ENCODE assay signal across 16 cellular contexts in genomic region chr22:42745118-42745517, GRCh38. TPM values are rescaled to one million over a fixed set of nuclear protein-coding genes. Genes with fewer than 3 reads are reported as not detected.
DNase-seq lines count a peak whose midpoint lies in the region; ATAC-seq and TF ChIP-seq lines count a peak whose summit lies in the region.
"Had no signal": no experiment of that assay in that cellular context is flagged by ENCODE, and none has a peak within 500 bp of the region (broad histone marks: within the 10 kb centered on the region; RNA-seq: fewer than 3 reads in every experiment).

No MANE protein-coding gene starts in this region.

- 88 to 90% methylated on average over 8 to 11 of the region's 11 CpGs for WGBS in mesodermal cell (ENCODE audit: insufficient coverage in 2 of 2), 2 experiments

- no TSS peak for BruUV-seq in Caco-2 (replicated peaks; lab: Mats Ljungman, UMichigan)

- H3K4me1 Mint-ChIP-seq in Caco-2 (ENCODE audit: low read depth, unreplicated experiment) (peaks cover 25% of the 10 kb centered on the region), CD14-positive monocyte (peaks cover 17% of the 10 kb centered on the region)
- H3K4me1 Mint-ChIP-seq: stimulated activated naive B cell treated with anti-CD40 and anti-IgM and Interleukin-4, amounts not matched to agents 10 μg/mL and 1 μg/mL and 100 μg/mL, for 72 hours had no signal

- DNase-seq in Caco-2 (peak in 1 of 2 experiments; percentile 28), HT1080 (ENCODE audit: low read depth) (peak; percentile 37), cardiac fibroblast (ENCODE audit: low read depth in 2 of 2) (peak; percentile 42 to 52), SIG-M5 (lab: John Stamatoyannopoulos, UW) (no peak), CD14-positive monocyte (ENCODE audit: low spot score) (no peak), DMS 273 treated with DMSO at 0.1 percent for 48 hours (lab: John Stamatoyannopoulos, UW) (no peak)
- DNase-seq: activated CD8-positive, alpha-beta memory T cell treated with anti-CD3 and anti-CD28 coated beads for 24 hours; activated naive CD4-positive, alpha-beta T cell treated with anti-CD3 and anti-CD28 coated beads, Interleukin-2, amount 50 U/mL, for 16 hours; NCI-H446 treated with DMSO at 0.1 percent for 48 hours; RPMI8226; stimulated activated CD4-positive, alpha-beta T cell treated with anti-CD3 and anti-CD28 coated beads, Interleukin-4, amount 100 ng/mL, for 1 hour; stimulated activated naive B cell treated with anti-CD40 and anti-IgM and Interleukin-4, amounts not matched to agents 10 μg/mL and 1 μg/mL and 100 μg/mL, for 72 hours had no signal

- no peaks in the 10 kb centered on the region for H3K27me3 Mint-ChIP-seq in Caco-2 (ENCODE audit: insufficient read depth, unreplicated experiment)
- peaks cover 0 to under 1% (median 0%) of the 10 kb centered on the region in 3 donors for H3K27me3 Mint-ChIP-seq in CD14-positive monocyte (ENCODE audit: low read depth in 3 of 3)

- no peak for ATAC-seq in GM18511 (IDR thresholded peaks at IDR 0.05; ENCODE audit: unreplicated experiment)
- ATAC-seq: stimulated activated naive B cell treated with anti-CD40 and anti-IgM and Interleukin-4, amounts not matched to agents 10 μg/mL and 1 μg/mL and 100 μg/mL, for 72 hours had no signal

- POLR2A ChIA-PET in Caco-2 (lab: Charles Lee) = no interaction called here

- H3K4me1 ChIP-seq in Caco-2 = peaks cover 50% of the 10 kb centered on the region
- H3K4me1 ChIP-seq in mesodermal cell (ENCODE audit: control insufficient read depth, insufficient read depth, low read length, poor library complexity, severe bottlenecking) = peaks cover 20% of the 10 kb centered on the region
- H3K4me1 ChIP-seq: parathyroid adenoma had no signal

- no peaks in the 10 kb centered on the region for H3K36me3 ChIP-seq in Caco-2 (ENCODE audit: control insufficient read depth, insufficient read depth, low read length)
- no peaks in the 10 kb centered on the region for H3K36me3 ChIP-seq in mesodermal cell (ENCODE audit: control insufficient read depth, insufficient read depth, low read length)
- H3K36me3 ChIP-seq: BLaER1 treated with 17β-estradiol and CSF1 and Interleukin-3, amounts not matched to agents 10 nM and 100 nM had no signal

- no peaks in the 10 kb centered on the region for H3K9me3 Mint-ChIP-seq in Caco-2 (ENCODE audit: unreplicated experiment)
- H3K9me3 Mint-ChIP-seq in CD14-positive monocyte = peaks cover 0 to under 1% (median 0%) of the 10 kb centered on the region in 7 donors
- H3K9me3 Mint-ChIP-seq: stimulated activated naive B cell treated with anti-CD40 and anti-IgM and Interleukin-4, amounts not matched to agents 10 μg/mL and 1 μg/mL and 100 μg/mL, for 72 hours had no signal

- H3K27ac ChIP-seq in mesodermal cell (ENCODE audit: low read depth, low read length, severe bottlenecking) = peak overlapping the region; percentile 72
- H3K27ac ChIP-seq: BLaER1 treated with 17β-estradiol and CSF1 and Interleukin-3, amounts not matched to agents 10 nM and 100 nM; parathyroid adenoma had no signal

- H3K36me3 Mint-ChIP-seq in Caco-2 (ENCODE audit: insufficient read depth, unreplicated experiment) = peaks cover 5% of the 10 kb centered on the region
- no peaks in the 10 kb centered on the region for H3K36me3 Mint-ChIP-seq in CD14-positive monocyte
- H3K36me3 Mint-ChIP-seq: stimulated activated naive B cell treated with anti-CD40 and anti-IgM and Interleukin-4, amounts not matched to agents 10 μg/mL and 1 μg/mL and 100 μg/mL, for 72 hours had no signal

- H3K27ac Mint-ChIP-seq in Caco-2 (ENCODE audit: unreplicated experiment) (peak overlapping the region; percentile 67), CD14-positive monocyte (peak overlapping the region in 1 of 7 donors; percentile 60)
- H3K27ac Mint-ChIP-seq: stimulated activated naive B cell treated with anti-CD40 and anti-IgM and Interleukin-4, amounts not matched to agents 10 μg/mL and 1 μg/mL and 100 μg/mL, for 72 hours had no signal

- no peak for TF ChIP-seq CTCF in Caco-2 (IDR thresholded peaks at IDR 0.05; ENCODE audit: insufficient read depth in 1 of 2, low read depth in 1 of 2, low read length in 1 of 2, severe bottlenecking in 1 of 2, unreplicated experiment in 1 of 2)
- no peak for TF ChIP-seq CTCF in cardiac fibroblast (IDR thresholded peaks at IDR 0.05; ENCODE audit: low read depth, low read length)
- no peak for TF ChIP-seq CTCF in CD14-positive monocyte (IDR thresholded peaks at IDR 0.05)

- CTCF ChIA-PET in Caco-2 (lab: Charles Lee) = no interaction called here

- H3K4me3 Mint-ChIP-seq in Caco-2 (ENCODE audit: unreplicated experiment) (no peak overlapping the region), CD14-positive monocyte (no peak overlapping the region)
- H3K4me3 Mint-ChIP-seq: stimulated activated naive B cell treated with anti-CD40 and anti-IgM and Interleukin-4, amounts not matched to agents 10 μg/mL and 1 μg/mL and 100 μg/mL, for 72 hours had no signal

- intact Hi-C loops in Caco-2 (cut with micrococcal nuclease; ENCODE audit: unreplicated experiment) (no loop called here), CD14-positive monocyte (cut with micrococcal nuclease) (no loop called here)

- H3K27me3 ChIP-seq in Caco-2 (replicated peaks; ENCODE audit: control insufficient read depth, insufficient read depth, low read length) = no peaks in the 10 kb centered on the region
- H3K27me3 ChIP-seq: BLaER1 treated with 17β-estradiol and CSF1 and Interleukin-3, amounts not matched to agents 10 nM and 100 nM had no signal

- no peaks in the 10 kb centered on the region for H3K9me3 ChIP-seq in Caco-2
- H3K9me3 ChIP-seq in mesodermal cell (ENCODE audit: control insufficient read depth, low read length) = peaks cover 4% of the 10 kb centered on the region
- H3K9me3 ChIP-seq: BLaER1 treated with 17β-estradiol and CSF1 and Interleukin-3, amounts not matched to agents 10 nM and 100 nM had no signal

- H3K4me3 ChIP-seq in Caco-2 (ENCODE audit: low read depth, low read length) (no peak overlapping the region), cardiac fibroblast (replicated peaks in 1 of 2; ENCODE audit: low read depth in 2 of 2, low read length in 2 of 2) (no peak overlapping the region), mesodermal cell (ENCODE audit: extremely low read depth, insufficient read depth, low read length, poor library complexity, severe bottlenecking) (no peak overlapping the region)
- H3K4me3 ChIP-seq: BLaER1 treated with 17β-estradiol and CSF1 and Interleukin-3, amounts not matched to agents 10 nM and 100 nM had no signal

RNA-seq across cellular contexts. Expression of gene A4GALT, which starts 24.4 kb away (rescaled TPM):
- 12.7 and 16.2 TPM in 2 replicates for total RNA-seq in Caco-2 (2022)
- total RNA-seq in HT1080 (2014; rRNA removed; shearing (Covaris generic)) = 6.9 and 7.3 TPM in 2 replicates
- polyA plus RNA-seq in HT1080 (2015; cell fraction: cytosol; rRNA removed) = 18.6 and 21.2 TPM in 2 replicates
- 12.6 and 13.9 TPM in 2 replicates for polyA plus RNA-seq in HT1080 (2015; cell fraction: nucleus; rRNA removed)
- polyA plus RNA-seq in mesodermal cell (2013, experiment 1 of 2) = 1.6 TPM
- 2.2 TPM for polyA plus RNA-seq in mesodermal cell (2013, experiment 2 of 2)
- polyA plus RNA-seq in CD14-positive monocyte = not detected

Comparison
In these comparisons a context has a peak if more than half of its experiments do, and no peak if none do; other contexts are left out.
1. DNase-seq: peak in HT1080 (single experiment) and cardiac fibroblast (2 of 2); none in SIG-M5 (single experiment), CD14-positive monocyte (single experiment) and DMS 273 treated with DMSO at 0.1 percent for 48 hours (single experiment).